Comparison of ENCODE assay signal across 8 cellular contexts in genomic region chr12:91877022-91877421, GRCh38.
DNase-seq lines count a peak whose midpoint lies in the region; ATAC-seq, FAIRE-seq and TF ChIP-seq lines count a peak whose summit lies in the region.

No MANE protein-coding gene starts in this region.

- peak overlapping the region; percentile 95 for H3K27ac Mint-ChIP-seq in stimulated activated effector memory CD8-positive, alpha-beta T cell treated with anti-CD3 and anti-CD28 coated beads, Interleukin-12 subunit alpha, Interleukin-12 subunit beta, amount 100 ng/mL, for 72 hours

- no peak overlapping the region for H3K4me3 ChIP-seq in mucosa of descending colon

- peaks cover 2% of the 10 kb centered on the region for H3K9me3 Mint-ChIP-seq in stimulated activated effector memory CD8-positive, alpha-beta T cell treated with anti-CD3 and anti-CD28 coated beads, Interleukin-12 subunit alpha, Interleukin-12 subunit beta, amount 100 ng/mL, for 72 hours

- peaks cover 7% of the 10 kb centered on the region for H3K36me3 Mint-ChIP-seq in stimulated activated effector memory CD8-positive, alpha-beta T cell treated with anti-CD3 and anti-CD28 coated beads, Interleukin-12 subunit alpha, Interleukin-12 subunit beta, amount 100 ng/mL, for 72 hours

- peaks cover 60% of the 10 kb centered on the region for H3K4me1 Mint-ChIP-seq in stimulated activated effector memory CD8-positive, alpha-beta T cell treated with anti-CD3 and anti-CD28 coated beads, Interleukin-12 subunit alpha, Interleukin-12 subunit beta, amount 100 ng/mL, for 72 hours

- no peak for TF ChIP-seq POLR2A in H54 (IDR thresholded peaks at IDR 0.05; ENCODE audit: low read depth, low read length)

- peak; percentile 36 to 60 for DNase-seq in SHP77 (lab: John Stamatoyannopoulos, UW)
- peak; percentile 72 for DNase-seq in activated naive CD4-positive, alpha-beta T cell treated with anti-CD3 and anti-CD28 coated beads, Interleukin-2, amount 50 U/mL, for 16 hours
- peak; percentile 46 to 68 (median 64) for DNase-seq in mucosa of descending colon
- DNase-seq in stimulated activated effector memory CD8-positive, alpha-beta T cell treated with anti-CD3 and anti-CD28 coated beads, Interleukin-12 subunit alpha, Interleukin-12 subunit beta, amount 100 ng/mL, for 72 hours (ENCODE audit: low spot score in 2 of 2), result peak; percentile 56 to 84
- DNase-seq in H54 (ENCODE audit: insufficient read length, low spot score), result no peak
- DNase-seq in KBM-7, result no peak

- peaks cover 6% of the 10 kb centered on the region for H3K4me1 ChIP-seq in mucosa of descending colon (ENCODE audit: low read depth)

- intact Hi-C loops in mucosa of descending colon (cut with DNase I, micrococcal nuclease), result no loop called here

- H3K9me3 ChIP-seq in mucosa of descending colon, result no peaks in the 10 kb centered on the region

- H3K36me3 ChIP-seq in mucosa of descending colon (ENCODE audit: low read depth), result no peaks in the 10 kb centered on the region

- peak overlapping the region; percentile 66 for H3K4me3 Mint-ChIP-seq in stimulated activated effector memory CD8-positive, alpha-beta T cell treated with anti-CD3 and anti-CD28 coated beads, Interleukin-12 subunit alpha, Interleukin-12 subunit beta, amount 100 ng/mL, for 72 hours

- TF ChIP-seq CTCF in mucosa of descending colon (IDR thresholded peaks at IDR 0.05), result no peak

- peak; percentile 93 for ATAC-seq in GM18867 (IDR thresholded peaks at IDR 0.05; ENCODE audit: unreplicated experiment)
- peak; percentile 76 for ATAC-seq in HG03066 (IDR thresholded peaks at IDR 0.05; ENCODE audit: low read depth, unreplicated experiment)
- ATAC-seq in mucosa of descending colon, result peak; percentile 92
- ATAC-seq in stimulated activated effector memory CD8-positive, alpha-beta T cell treated with anti-CD3 and anti-CD28 coated beads, Interleukin-12 subunit alpha, Interleukin-12 subunit beta, amount 100 ng/mL, for 72 hours, result peak; percentile 99

- no peak for FAIRE-seq in H54 (lab: Jason Lieb, UNC)

- in situ Hi-C loops in KBM-7 (cut with MboI; ENCODE audit: low pct_unique_long_range_greater_than_20kb, low sequenced_read_pairs), result no loop called here

Comparison
In these comparisons a context has a peak if more than half of its experiments do, and no peak if none do; other contexts are left out.
1. DNase-seq: peak in SHP77 (2 of 2), activated naive CD4-positive, alpha-beta T cell treated with anti-CD3 and anti-CD28 coated beads, Interleukin-2, amount 50 U/mL, for 16 hours (single experiment), mucosa of descending colon (3 of 3) and stimulated activated effector memory CD8-positive, alpha-beta T cell treated with anti-CD3 and anti-CD28 coated beads, Interleukin-12 subunit alpha, Interleukin-12 subunit beta, amount 100 ng/mL, for 72 hours (2 of 2); none in H54 (single experiment) and KBM-7 (single experiment).
2. Peak in every context shown above with its lines, with median percentiles within 50 percentile points of each other: ATAC-seq.